10 cellular contexts compared by ENCODE assay signal in the genomic region with DNA sequence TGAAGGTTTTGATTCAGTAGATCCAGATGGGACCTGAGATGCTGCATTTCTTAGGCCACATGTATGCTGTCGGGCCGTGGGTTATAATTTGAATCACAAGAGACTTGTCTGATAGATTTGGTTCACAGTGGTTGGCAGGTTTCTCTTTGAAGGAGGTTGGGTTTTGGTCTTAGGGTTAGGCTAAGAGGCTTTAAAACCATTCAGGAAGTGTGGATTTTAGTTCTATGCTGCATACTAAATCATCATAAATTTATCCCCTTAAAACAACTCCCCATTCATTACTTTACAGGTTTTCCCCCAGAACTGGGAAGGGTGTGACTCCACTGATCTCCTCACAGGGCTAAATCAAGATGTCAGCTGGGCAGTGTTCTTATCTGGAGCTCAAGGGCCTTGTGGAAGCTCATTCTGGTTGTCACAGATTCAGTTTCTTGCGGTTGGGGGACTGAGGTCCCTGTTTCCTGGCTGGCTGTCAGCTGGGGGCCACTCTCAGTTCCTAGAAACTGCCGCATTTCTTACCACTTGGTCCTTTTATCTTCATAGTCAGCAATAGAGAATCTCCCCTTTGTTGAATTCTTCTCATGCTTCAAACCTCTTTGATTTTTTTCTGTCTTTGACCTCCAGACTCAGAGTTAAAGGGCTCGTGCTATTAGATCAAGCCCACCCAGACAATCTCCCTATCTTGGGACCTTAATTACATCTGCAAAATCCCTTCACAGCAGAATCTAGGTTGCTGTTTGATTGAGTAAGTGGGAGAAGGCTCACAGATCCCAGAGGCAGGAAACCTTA. TPM values are rescaled to one million over a fixed set of nuclear protein-coding genes. Genes with fewer than 3 reads are reported as not detected.
DNase-seq lines count a peak whose midpoint lies in the region; ATAC-seq and TF ChIP-seq lines count a peak whose summit lies in the region.
"Had no signal": no experiment of that assay in that cellular context is flagged by ENCODE, and none has a peak within 500 bp of the region (broad histone marks: within the 10 kb centered on the region; RNA-seq: fewer than 3 reads in every experiment).

No MANE protein-coding gene starts in this region.

- H3K4me3 ChIP-seq in CD4-positive, alpha-beta memory T cell (ENCODE audit: low read length in 2 of 2) = peak overlapping the region; percentile 11 to 42
- H3K4me3 ChIP-seq in Loucy (ENCODE audit: low read length, poor library complexity, severe bottlenecking) (peak overlapping the region; percentile 68), aorta (ENCODE audit: low read length in 2 of 2) (no peak overlapping the region)
- H3K4me3 ChIP-seq: adrenal gland had no signal

- H3K79me2 ChIP-seq in Loucy (ENCODE audit: insufficient read depth, low read length) = no peaks in the 10 kb centered on the region

- TF ChIP-seq CTCF in Loucy (conservative IDR thresholded peaks at IDR 0.05; ENCODE audit: low read length) = no peak

- H4K20me1 ChIP-seq in Loucy (ENCODE audit: insufficient read depth, low read length, poor library complexity, severe bottlenecking) = no peaks in the 10 kb centered on the region

- H3K27ac ChIP-seq in CD4-positive, alpha-beta memory T cell (ENCODE audit: low read depth, low read length) = peak overlapping the region; percentile 55
- H3K27ac ChIP-seq in aorta (ENCODE audit: low read depth in 1 of 2, low read length in 2 of 2) = no peak overlapping the region

- H3K27me3 Mint-ChIP-seq in CD4-positive, alpha-beta memory T cell = no peaks in the 10 kb centered on the region
- H3K27me3 Mint-ChIP-seq in activated naive CD8-positive, alpha-beta T cell treated with anti-CD3 and anti-CD28 coated beads, Interleukin-2, amount 50 U/mL, for 24 hours = no peaks in the 10 kb centered on the region
- no peaks in the 10 kb centered on the region for H3K27me3 Mint-ChIP-seq in stimulated activated memory B cell treated with anti-CD40 and anti-IgM and Interleukin-4, amounts not matched to agents 10 μg/mL and 1 μg/mL and 100 μg/mL, for 72 hours

- no peaks in the 10 kb centered on the region for H3K9me3 ChIP-seq in CD4-positive, alpha-beta memory T cell (ENCODE audit: control insufficient read depth in 1 of 2, low read length in 2 of 2)
- H3K9me3 ChIP-seq in Loucy (ENCODE audit: insufficient read depth, low read depth, low read length) (no peaks in the 10 kb centered on the region), aorta (ENCODE audit: control insufficient read depth, low read length) (no peaks in the 10 kb centered on the region)
- H3K9me3 ChIP-seq: adrenal gland had no signal

- peak; percentile 41 for ATAC-seq in GM21390 (IDR thresholded peaks at IDR 0.05; ENCODE audit: unreplicated experiment)
- ATAC-seq in activated naive CD8-positive, alpha-beta T cell treated with anti-CD3 and anti-CD28 coated beads, Interleukin-2, amount 50 U/mL, for 24 hours = peak; percentile 42
- peak; percentile 77 for ATAC-seq in stimulated activated memory B cell treated with anti-CD40 and anti-IgM and Interleukin-4, amounts not matched to agents 10 μg/mL and 1 μg/mL and 100 μg/mL, for 72 hours
- no peak for ATAC-seq in GM19467 (IDR thresholded peaks at IDR 0.05; ENCODE audit: unreplicated experiment)
- ATAC-seq in aorta (ENCODE audit: low FRiP score) = no peak

- peak overlapping the region; percentile 64 for H3K9ac ChIP-seq in Loucy (ENCODE audit: low read depth, low read length, poor library complexity, severe bottlenecking)

- H2AFZ ChIP-seq in Loucy (ENCODE audit: low read length) = no peak overlapping the region

- WGBS in aorta, 2 donors = 76 to 84% methylated on average over 5 of the region's 5 CpGs

- H3K4me2 ChIP-seq in Loucy (ENCODE audit: low read depth, low read length, poor library complexity, severe bottlenecking) = peak overlapping the region; percentile 91

- POLR2A ChIA-PET in CD4-positive, alpha-beta memory T cell (lab: Charles Lee; ENCODE audit: partially characterized antibody) = interaction anchor here (0.6 to 16.3 kb wide), 9 partner anchors 8 to 66 kb away, joined by 3 to 164 read pairs (median 5); a partner anchor contains a TSS

- peak overlapping the region; percentile 87 to 97 (median 91) for H3K27ac Mint-ChIP-seq in CD4-positive, alpha-beta memory T cell
- peak overlapping the region; percentile 87 for H3K27ac Mint-ChIP-seq in activated naive CD8-positive, alpha-beta T cell treated with anti-CD3 and anti-CD28 coated beads, Interleukin-2, amount 50 U/mL, for 24 hours
- H3K27ac Mint-ChIP-seq in stimulated activated memory B cell treated with anti-CD40 and anti-IgM and Interleukin-4, amounts not matched to agents 10 μg/mL and 1 μg/mL and 100 μg/mL, for 72 hours = peak overlapping the region; percentile 86
- H3K27ac Mint-ChIP-seq: nephron had no signal

- H3F3A ChIP-seq in Loucy (ENCODE audit: low read depth) = peaks cover 7% of the 10 kb centered on the region; the same call in 1 of the 2 replicates

- H3K9me3 Mint-ChIP-seq in CD4-positive, alpha-beta memory T cell = no peaks in the 10 kb centered on the region
- no peaks in the 10 kb centered on the region for H3K9me3 Mint-ChIP-seq in activated naive CD8-positive, alpha-beta T cell treated with anti-CD3 and anti-CD28 coated beads, Interleukin-2, amount 50 U/mL, for 24 hours
- no peaks in the 10 kb centered on the region for H3K9me3 Mint-ChIP-seq in stimulated activated memory B cell treated with anti-CD40 and anti-IgM and Interleukin-4, amounts not matched to agents 10 μg/mL and 1 μg/mL and 100 μg/mL, for 72 hours
- H3K9me3 Mint-ChIP-seq: nephron had no signal

- H3K4me1 ChIP-seq in CD4-positive, alpha-beta memory T cell (ENCODE audit: insufficient read depth, low read length) = peaks cover 90% of the 10 kb centered on the region
- H3K4me1 ChIP-seq in Loucy (ENCODE audit: insufficient read depth, low read length, poor library complexity, severe bottlenecking) (peaks cover 77% of the 10 kb centered on the region), aorta (ENCODE audit: control insufficient read depth in 1 of 2, insufficient read depth in 2 of 2, low read length in 2 of 2) (no peaks in the 10 kb centered on the region)

- H3K36me3 ChIP-seq in CD4-positive, alpha-beta memory T cell (ENCODE audit: insufficient read depth, low read length) = no peaks in the 10 kb centered on the region
- no peaks in the 10 kb centered on the region for H3K36me3 ChIP-seq in Loucy (ENCODE audit: insufficient read depth, low read length)
- no peaks in the 10 kb centered on the region for H3K36me3 ChIP-seq in aorta (ENCODE audit: control insufficient read depth in 1 of 2, insufficient read depth in 2 of 2, low read length in 1 of 2)
- H3K36me3 ChIP-seq: adrenal gland had no signal

- H3K4me1 Mint-ChIP-seq in CD4-positive, alpha-beta memory T cell = peaks cover 65 to 99% (median 85%) of the 10 kb centered on the region in 4 donors
- peaks cover 76% of the 10 kb centered on the region for H3K4me1 Mint-ChIP-seq in activated naive CD8-positive, alpha-beta T cell treated with anti-CD3 and anti-CD28 coated beads, Interleukin-2, amount 50 U/mL, for 24 hours
- peaks cover 54% of the 10 kb centered on the region for H3K4me1 Mint-ChIP-seq in stimulated activated memory B cell treated with anti-CD40 and anti-IgM and Interleukin-4, amounts not matched to agents 10 μg/mL and 1 μg/mL and 100 μg/mL, for 72 hours

- intact Hi-C loops in CD4-positive, alpha-beta memory T cell (cut with micrococcal nuclease) = loop anchor here (2.0 kb wide), 1 partner anchor 20 kb away; a partner anchor contains a TSS
- intact Hi-C loops in aorta (cut with DNase I) = no loop called here

- no peaks in the 10 kb centered on the region for H3K27me3 ChIP-seq in CD4-positive, alpha-beta memory T cell (ENCODE audit: insufficient read depth, low read length)
- H3K27me3 ChIP-seq in Loucy (ENCODE audit: insufficient read depth, low read length, poor library complexity, severe bottlenecking) (no peaks in the 10 kb centered on the region), aorta (ENCODE audit: control insufficient read depth in 1 of 2, insufficient read depth in 2 of 2, low read length in 1 of 2) (no peaks in the 10 kb centered on the region)
- H3K27me3 ChIP-seq: adrenal gland had no signal

- H3K36me3 Mint-ChIP-seq in CD4-positive, alpha-beta memory T cell = no peaks in the 10 kb centered on the region
- no peaks in the 10 kb centered on the region for H3K36me3 Mint-ChIP-seq in activated naive CD8-positive, alpha-beta T cell treated with anti-CD3 and anti-CD28 coated beads, Interleukin-2, amount 50 U/mL, for 24 hours (ENCODE audit: low read depth)
- H3K36me3 Mint-ChIP-seq in stimulated activated memory B cell treated with anti-CD40 and anti-IgM and Interleukin-4, amounts not matched to agents 10 μg/mL and 1 μg/mL and 100 μg/mL, for 72 hours = no peaks in the 10 kb centered on the region

- peak; percentile 47 to 65 (median 60) for DNase-seq in CD4-positive, alpha-beta memory T cell
- DNase-seq in activated naive CD8-positive, alpha-beta T cell treated with anti-CD3 and anti-CD28 coated beads, Interleukin-2, amount 50 U/mL, for 24 hours = peak; percentile 56
- DNase-seq in NCI-H1694 (lab: John Stamatoyannopoulos, UW) (no peak), aorta (no peak)

- CTCF ChIA-PET in CD4-positive, alpha-beta memory T cell (lab: Charles Lee; ENCODE audit: partially characterized antibody) = interaction anchor here (1.0 to 6.8 kb wide), 7 partner anchors 13 to 86 kb away, joined by 3 to 62 read pairs (median 9); a partner anchor contains a TSS

- peak overlapping the region; percentile 69 to 90 (median 76) for H3K4me3 Mint-ChIP-seq in CD4-positive, alpha-beta memory T cell
- H3K4me3 Mint-ChIP-seq in activated naive CD8-positive, alpha-beta T cell treated with anti-CD3 and anti-CD28 coated beads, Interleukin-2, amount 50 U/mL, for 24 hours = peak overlapping the region; percentile 43
- H3K4me3 Mint-ChIP-seq in stimulated activated memory B cell treated with anti-CD40 and anti-IgM and Interleukin-4, amounts not matched to agents 10 μg/mL and 1 μg/mL and 100 μg/mL, for 72 hours = peak overlapping the region; percentile 57
- H3K4me3 Mint-ChIP-seq: nephron had no signal

- H3K9me2 ChIP-seq in Loucy (replicated peaks; ENCODE audit: low read depth, low read length) = no peaks in the 10 kb centered on the region

RNA-seq across cellular contexts. Expression of a gene that starts 20.6 kb away (rescaled TPM):
- 100 to 1,000 TPM; 115 to 128 TPM for total RNA-seq in CD4-positive, alpha-beta memory T cell
- 10 to 100 TPM; 10.7 to 21.8 TPM for polyA plus RNA-seq in CD4-positive, alpha-beta memory T cell
- total RNA-seq in aorta = 10 to 100 TPM; 72.8 to 96.4 TPM
- 1 to 10 TPM; 3.4 to 7.9 TPM for polyA plus RNA-seq in aorta

Comparison
In these comparisons a context has a peak if more than half of its experiments do, and no peak if none do; other contexts are left out.
1. DNase-seq: peak in CD4-positive, alpha-beta memory T cell (5 of 5) and activated naive CD8-positive, alpha-beta T cell treated with anti-CD3 and anti-CD28 coated beads, Interleukin-2, amount 50 U/mL, for 24 hours (single experiment); none in NCI-H1694 (single experiment) and aorta (0 of 2).
2. H3K4me3 ChIP-seq: peak in CD4-positive, alpha-beta memory T cell (2 of 2) and Loucy (single experiment); none in aorta (0 of 2).
3. ATAC-seq: peak in GM21390 (single experiment), activated naive CD8-positive, alpha-beta T cell treated with anti-CD3 and anti-CD28 coated beads, Interleukin-2, amount 50 U/mL, for 24 hours (single experiment) and stimulated activated memory B cell treated with anti-CD40 and anti-IgM and Interleukin-4, amounts not matched to agents 10 μg/mL and 1 μg/mL and 100 μg/mL, for 72 hours (single experiment); none in GM19467 (single experiment) and aorta (single experiment).
4. Peak in every context shown above with its lines, with median percentiles within 50 percentile points of each other: H3K27ac Mint-ChIP-seq and H3K4me3 Mint-ChIP-seq.